9 cellular contexts compared by ENCODE assay signal in the genomic region with DNA sequence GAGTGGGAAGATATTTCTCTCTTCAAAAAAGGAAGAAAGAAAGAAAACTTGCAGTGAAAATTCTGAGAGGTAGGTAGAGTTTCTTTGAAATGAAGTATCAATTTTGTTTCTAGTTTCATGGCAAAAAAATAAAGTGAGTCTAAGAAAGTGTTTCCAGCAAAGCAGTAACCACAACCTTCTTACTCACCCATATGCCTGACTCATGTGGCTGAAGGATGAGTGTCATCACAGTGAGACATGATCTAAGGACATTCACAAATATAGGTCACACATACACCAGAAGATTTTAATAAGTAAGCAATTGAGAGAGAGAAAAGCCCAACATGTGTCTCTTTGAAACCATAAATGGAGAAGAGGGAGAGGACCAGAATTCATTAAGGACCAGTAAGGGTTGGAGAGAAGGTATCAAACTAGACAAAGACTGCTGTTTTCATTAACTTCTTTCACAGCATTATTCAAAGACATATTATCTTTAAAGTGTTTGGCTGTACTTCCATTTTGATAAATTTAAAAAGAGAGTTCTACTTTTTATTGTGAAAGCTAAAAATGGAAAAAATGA.
DNase-seq lines count a peak whose midpoint lies in the region; ATAC-seq and TF ChIP-seq lines count a peak whose summit lies in the region.
"Had no signal": no experiment of that assay in that cellular context is flagged by ENCODE, and none has a peak within 500 bp of the region (broad histone marks: within the 10 kb centered on the region; RNA-seq: fewer than 3 reads in every experiment).

No MANE protein-coding gene starts in this region.

- no peaks in the 10 kb centered on the region for H3K4me1 ChIP-seq in body of pancreas

- H3K27me3 ChIP-seq in body of pancreas, result no peaks in the 10 kb centered on the region

- peaks cover 8% of the 10 kb centered on the region for H3K4me1 Mint-ChIP-seq in chondrocyte (ENCODE audit: low read depth)

- no peaks in the 10 kb centered on the region for H3K27me3 Mint-ChIP-seq in chondrocyte (ENCODE audit: low read depth)

- no peaks in the 10 kb centered on the region for H3K9me3 Mint-ChIP-seq in chondrocyte (ENCODE audit: low read depth)
- H3K9me3 Mint-ChIP-seq: memory B cell had no signal

- peak; percentile 43 for DNase-seq in GM12864 (ENCODE audit: low read depth)
- no peak for DNase-seq in chondrocyte (ENCODE audit: low spot score)
- DNase-seq in SHP77 treated with DMSO at 0.1 percent for 48 hours (lab: John Stamatoyannopoulos, UW), result no peak
- no peak for DNase-seq in body of pancreas
- no peak for DNase-seq in NCI-H2227 treated with DMSO at 0.1 percent for 48 hours (lab: John Stamatoyannopoulos, UW)
- DNase-seq in NAMALWA (ENCODE audit: low spot score), result no peak

- TF ChIP-seq CTCF in GM12864 (IDR thresholded peaks at IDR 0.05; ENCODE audit: low read depth, low read length, missing control alignments) (no peak), chondrocyte (IDR thresholded peaks at IDR 0.05) (no peak), body of pancreas (IDR thresholded peaks at IDR 0.05) (no peak)

- peak overlapping the region; percentile 68 for H3K27ac Mint-ChIP-seq in chondrocyte (ENCODE audit: unreplicated experiment)
- H3K27ac Mint-ChIP-seq: memory B cell had no signal

- intact Hi-C loops in body of pancreas (cut with DNase I), result loop anchor here (10.0 kb wide), 1 partner anchor 1146 kb away; no protein-coding TSS in a partner anchor

- no peaks in the 10 kb centered on the region for H3K36me3 Mint-ChIP-seq in chondrocyte (ENCODE audit: low read depth)
- H3K36me3 Mint-ChIP-seq: memory B cell had no signal

- H3K4me3 ChIP-seq in GM12864 (ENCODE audit: low read depth, low read length) (no peak overlapping the region), body of pancreas (no peak overlapping the region)

- no peak overlapping the region for H3K4me3 Mint-ChIP-seq in chondrocyte (ENCODE audit: unreplicated experiment)
- H3K4me3 Mint-ChIP-seq: memory B cell had no signal

- H3K9me3 ChIP-seq in body of pancreas, result no peaks in the 10 kb centered on the region

- no peaks in the 10 kb centered on the region for H3K36me3 ChIP-seq in body of pancreas (replicated peaks in 1 of 2; ENCODE audit: insufficient read depth in 1 of 2, low read depth in 2 of 2)

- TF ChIP-seq POLR2A in body of pancreas (IDR thresholded peaks at IDR 0.05), result no peak

- peak; percentile 97 for ATAC-seq in GM21381 (IDR thresholded peaks at IDR 0.05; ENCODE audit: unreplicated experiment)
- peak; percentile 87 for ATAC-seq in HG03439 (IDR thresholded peaks at IDR 0.05; ENCODE audit: unreplicated experiment)
- ATAC-seq in body of pancreas, result no peak

- no peak overlapping the region for H3K27ac ChIP-seq in body of pancreas
